ENCODE assay signal across 8 cellular contexts in the genomic region with DNA sequence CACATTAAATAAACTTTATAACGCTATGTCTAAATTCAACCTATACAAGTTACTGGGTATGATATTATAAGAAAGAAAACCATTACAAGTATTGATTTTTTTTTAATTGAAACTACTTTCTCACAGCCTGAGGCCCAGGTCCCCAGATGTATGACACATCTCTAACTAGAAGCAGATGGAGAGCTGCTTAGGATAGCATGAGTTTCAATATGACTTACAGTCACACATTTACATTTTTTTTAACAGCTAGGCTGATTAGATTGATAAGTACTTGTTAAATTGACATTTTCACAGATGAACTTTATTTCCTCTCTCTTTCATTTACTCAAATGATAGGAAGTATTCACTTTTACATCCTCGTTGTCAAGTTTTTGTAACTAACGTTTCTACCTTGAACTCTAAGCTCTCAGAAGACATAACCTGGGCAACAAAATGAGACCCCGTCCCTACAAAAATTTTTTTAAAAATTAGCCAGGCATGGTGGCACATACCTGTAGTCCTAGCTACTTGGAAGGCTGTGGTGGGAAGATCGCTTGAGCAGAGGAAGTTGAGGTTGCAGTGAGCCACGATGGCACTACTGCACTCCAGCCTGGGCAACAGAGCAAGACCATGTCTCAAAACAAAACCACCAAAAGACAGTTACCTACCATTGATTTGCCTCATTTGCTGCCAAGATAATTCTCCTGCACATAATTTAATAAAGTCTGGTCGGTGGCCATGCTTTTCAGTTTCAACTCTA. TPM values are rescaled to one million over a fixed set of nuclear protein-coding genes. Genes with fewer than 3 reads are reported as not detected.
A peak's percentile ranks its signal among the peaks of the same experiment; 100 is the strongest.
DNase-seq lines count a peak whose midpoint lies in the region; ATAC-seq and TF ChIP-seq lines count a peak whose summit lies in the region.

No MANE protein-coding gene starts in this region.

- no peak overlapping the region for H3K9ac ChIP-seq in colonic mucosa (ENCODE audit: low read depth in 2 of 2, low read length in 2 of 2)

- no peaks in the 10 kb centered on the region for H3K27me3 Mint-ChIP-seq in activated CD4-positive, alpha-beta T cell treated with anti-CD3 and anti-CD28 coated beads, Interleukin-2, amount 10 ng/mL, durations not matched to agents 7 days and 5 days

- H3K27ac Mint-ChIP-seq in activated CD4-positive, alpha-beta T cell treated with anti-CD3 and anti-CD28 coated beads, Interleukin-2, amount 10 ng/mL, durations not matched to agents 7 days and 5 days = peak overlapping the region; percentile 91

- H3K36me3 ChIP-seq in colonic mucosa = no peaks in the 10 kb centered on the region
- H3K36me3 ChIP-seq in body of pancreas (replicated peaks in 1 of 2; ENCODE audit: insufficient read depth in 1 of 2, low read depth in 2 of 2) = no peaks in the 10 kb centered on the region

- H3K4me3 Mint-ChIP-seq in activated CD4-positive, alpha-beta T cell treated with anti-CD3 and anti-CD28 coated beads, Interleukin-2, amount 10 ng/mL, durations not matched to agents 7 days and 5 days = peak overlapping the region; percentile 61

- CTCF ChIA-PET in activated CD4-positive, alpha-beta T cell treated with anti-CD3 and anti-CD28 coated beads, Interleukin-2, amount 10 ng/mL, durations not matched to agents 7 days and 5 days (lab: Charles Lee) = interaction anchor here (0.9 to 2.2 kb wide), 5 partner anchors 9 to 27 kb away, joined by 4 to 8 read pairs (median 4); no protein-coding TSS in a partner anchor

- peak; percentile 16 for DNase-seq in stimulated activated CD4-positive, alpha-beta T cell treated with anti-CD3 and anti-CD28 coated beads, Interleukin-4, amount 100 ng/mL, for 1 hour
- no peak for DNase-seq in stimulated activated CD4-positive, alpha-beta T cell treated with anti-CD3 and anti-CD28 coated beads, Interleukin-12 subunit alpha, Interleukin-12 subunit beta, amount 100 ng/mL, for 4 hours
- DNase-seq in activated CD4-positive, alpha-beta T cell treated with anti-CD3 and anti-CD28 coated beads, Interleukin-2, amount 10 ng/mL, durations not matched to agents 7 days and 5 days = peak; percentile 35
- DNase-seq in stromal cell of bone marrow (ENCODE audit: low read depth) = peak; percentile 34
- DNase-seq in colonic mucosa = no peak
- DNase-seq in DMS 273 (lab: John Stamatoyannopoulos, UW; ENCODE audit: unreplicated experiment) = no peak
- no peak for DNase-seq in body of pancreas

- H3K4me3 ChIP-seq in colonic mucosa (no peak overlapping the region), body of pancreas (no peak overlapping the region)

- peaks cover 61% of the 10 kb centered on the region for H3K4me1 Mint-ChIP-seq in activated CD4-positive, alpha-beta T cell treated with anti-CD3 and anti-CD28 coated beads, Interleukin-2, amount 10 ng/mL, durations not matched to agents 7 days and 5 days

- H3K4me1 ChIP-seq in colonic mucosa = peaks cover 12% of the 10 kb centered on the region
- H3K4me1 ChIP-seq in body of pancreas = peaks cover 59% of the 10 kb centered on the region

- POLR2A ChIA-PET in activated CD4-positive, alpha-beta T cell treated with anti-CD3 and anti-CD28 coated beads, Interleukin-2, amount 10 ng/mL, durations not matched to agents 7 days and 5 days (lab: Charles Lee) = interaction anchor here (0.8 kb wide), 1 partner anchor 50 kb away, joined by 5 read pairs; no protein-coding TSS in a partner anchor

- no peak overlapping the region for H3K27ac ChIP-seq in colonic mucosa
- H3K27ac ChIP-seq in body of pancreas = no peak overlapping the region

- no peaks in the 10 kb centered on the region for H3K9me3 ChIP-seq in colonic mucosa
- H3K9me3 ChIP-seq in body of pancreas = no peaks in the 10 kb centered on the region

- TF ChIP-seq POLR2A in body of pancreas (IDR thresholded peaks at IDR 0.05) = no peak

- H3K36me3 Mint-ChIP-seq in activated CD4-positive, alpha-beta T cell treated with anti-CD3 and anti-CD28 coated beads, Interleukin-2, amount 10 ng/mL, durations not matched to agents 7 days and 5 days (ENCODE audit: low read depth) = peaks cover 15% of the 10 kb centered on the region

- TF ChIP-seq CTCF in colonic mucosa (IDR thresholded peaks at IDR 0.05) = no peak
- TF ChIP-seq CTCF in body of pancreas (IDR thresholded peaks at IDR 0.05) = no peak

- H3K27me3 ChIP-seq in colonic mucosa = no peaks in the 10 kb centered on the region
- H3K27me3 ChIP-seq in body of pancreas = no peaks in the 10 kb centered on the region

- intact Hi-C loops in colonic mucosa (cut with DNase I) = no loop called here
- intact Hi-C loops in body of pancreas (cut with DNase I) = no loop called here

- H3K9me3 Mint-ChIP-seq in activated CD4-positive, alpha-beta T cell treated with anti-CD3 and anti-CD28 coated beads, Interleukin-2, amount 10 ng/mL, durations not matched to agents 7 days and 5 days = no peaks in the 10 kb centered on the region

- 84 to 89% methylated on average over 7 of the region's 7 CpGs for WGBS in body of pancreas, 2 donors

- ATAC-seq in HG03025 (IDR thresholded peaks at IDR 0.05; ENCODE audit: low FRiP score, unreplicated experiment) (peak; percentile 91), body of pancreas (no peak)

RNA-seq across cellular contexts. Expression of a gene that starts 52.4 kb away (rescaled TPM):
- total RNA-seq in activated CD4-positive, alpha-beta T cell treated with anti-CD3 and anti-CD28 coated beads, Interleukin-2, amount 10 ng/mL, durations not matched to agents 7 days and 5 days = 10 to 100 TPM; 28.2 to 31.4 TPM
- 10 to 100 TPM; 35.9 to 41.2 TPM for total RNA-seq in colonic mucosa
- total RNA-seq in body of pancreas = 10 to 100 TPM; 12.9 to 15.8 TPM

Comparison
In these comparisons a context has a peak if more than half of its experiments do, and no peak if none do; other contexts are left out.
1. DNase-seq: peak in stimulated activated CD4-positive, alpha-beta T cell treated with anti-CD3 and anti-CD28 coated beads, Interleukin-4, amount 100 ng/mL, for 1 hour (single experiment), activated CD4-positive, alpha-beta T cell treated with anti-CD3 and anti-CD28 coated beads, Interleukin-2, amount 10 ng/mL, durations not matched to agents 7 days and 5 days (single experiment) and stromal cell of bone marrow (single experiment); none in stimulated activated CD4-positive, alpha-beta T cell treated with anti-CD3 and anti-CD28 coated beads, Interleukin-12 subunit alpha, Interleukin-12 subunit beta, amount 100 ng/mL, for 4 hours (single experiment), colonic mucosa (single experiment), DMS 273 (single experiment) and body of pancreas (0 of 4).